9 cellular contexts compared by ENCODE assay signal in genomic region chr1:155083865-155084721, GRCh38. TPM values are rescaled to one million over a fixed set of nuclear protein-coding genes. Genes with fewer than 3 reads are reported as not detected.
A peak's percentile ranks its signal among the peaks of the same experiment; 100 is the strongest.
DNase-seq lines count a peak whose midpoint lies in the region; ATAC-seq and TF ChIP-seq lines count a peak whose summit lies in the region.
"Had no signal": no experiment of that assay in that cellular context is flagged by ENCODE, and none has a peak within 500 bp of the region (broad histone marks: within the 10 kb centered on the region; RNA-seq: fewer than 3 reads in every experiment).

No MANE protein-coding gene starts in this region.

- DNase-seq in AG08395 (ENCODE audit: low spot score) (peak; percentile 13), G401 (ENCODE audit: low spot score) (peak; percentile 53), MG63 (peak; percentile 53), right atrium auricular region (ENCODE audit: low spot score) (no peak)
- peak; percentile 62 to 66 for DNase-seq in activated T-cell treated with anti-CD3 and anti-CD28 coated beads, Interleukin-2, amount 50 U/mL, for 48 hours
- DNase-seq in stimulated activated CD8-positive, alpha-beta memory T cell treated with anti-CD3 and anti-CD28 coated beads, Interleukin-4, amount 100 ng/mL, for 48 hours, result peak; percentile 65

- TF ChIP-seq CTCF in right atrium auricular region (IDR thresholded peaks at IDR 0.05), result no peak

- H3K4me3 ChIP-seq in MG63 (peak overlapping the region; percentile 63), right atrium auricular region (peak overlapping the region; percentile 56 to 73)

- peak overlapping the region in 1 of 2 donors; percentile 94 for H3K27ac ChIP-seq in right atrium auricular region

- peaks cover 0 to 68% of the 10 kb centered on the region in 2 donors for H3K4me1 ChIP-seq in right atrium auricular region

- ATAC-seq in GM19395 (IDR thresholded peaks at IDR 0.05; ENCODE audit: unreplicated experiment), result no peak
- no peak for ATAC-seq in GM19467 (IDR thresholded peaks at IDR 0.05; ENCODE audit: unreplicated experiment)

- H3K27me3 ChIP-seq in MG63, result peaks cover 40% of the 10 kb centered on the region
- H3K27me3 ChIP-seq in right atrium auricular region, result peaks cover 31 to 48% of the 10 kb centered on the region in 2 donors

- no peaks in the 10 kb centered on the region for H3K36me3 ChIP-seq in MG63
- H3K36me3 ChIP-seq in right atrium auricular region, result no peaks in the 10 kb centered on the region

- no peaks in the 10 kb centered on the region for H3K9me3 ChIP-seq in MG63
- no peaks in the 10 kb centered on the region for H3K9me3 ChIP-seq in right atrium auricular region

- in situ Hi-C loops in G401 (cut with HindIII; ENCODE audit: low sequenced_read_pairs), result no loop called here

RNA-seq across cellular contexts. Expression of gene EFNA3, which starts 5.5 kb away (rescaled TPM):
- 3.3 and 5.1 TPM in 2 replicates for total RNA-seq in G401 (2014; rRNA removed; shearing (Covaris generic))
- total RNA-seq in MG63 (2014; rRNA removed; shearing (Covaris generic); ENCODE audit: low replicate concordance), result 0.64 and 3.0 TPM in 2 replicates
- 1 to 10 TPM in 1 of 2 donors, not detected in 1; 3.2 TPM for total RNA-seq in right atrium auricular region

RNA-seq across cellular contexts. Expression of gene EFNA4, which starts 20.6 kb away (rescaled TPM):
- 14.0 and 26.2 TPM in 2 replicates for total RNA-seq in G401 (2014; rRNA removed; shearing (Covaris generic))
- 12.0 and 13.0 TPM in 2 replicates for total RNA-seq in MG63 (2014; rRNA removed; shearing (Covaris generic); ENCODE audit: low replicate concordance)
- 1 to 10 TPM; 2.2 to 3.5 TPM for total RNA-seq in right atrium auricular region

RNA-seq across cellular contexts. Expression of gene ADAM15, which starts 33.0 kb away (rescaled TPM):
- total RNA-seq in G401 (2014; rRNA removed; shearing (Covaris generic)), result 82.2 and 92.9 TPM in 2 replicates
- 189 and 285 TPM in 2 replicates for total RNA-seq in MG63 (2014; rRNA removed; shearing (Covaris generic); ENCODE audit: low replicate concordance)
- total RNA-seq in right atrium auricular region, result 10 to 100 TPM; 64.6 to 96.7 TPM

RNA-seq across cellular contexts. Expression of gene EFNA1, which starts 43.6 kb away (rescaled TPM):
- 2.8 and 5.3 TPM in 2 replicates for total RNA-seq in G401 (2014; rRNA removed; shearing (Covaris generic))
- total RNA-seq in MG63 (2014; rRNA removed; shearing (Covaris generic); ENCODE audit: low replicate concordance), result 0.37 and 4.1 TPM in 2 replicates
- 10 to 100 TPM; 24.8 to 41.4 TPM for total RNA-seq in right atrium auricular region
- total RNA-seq: T-helper 2 cell treated with Interferon-gamma antibody and Interleukin-4, amounts not matched to agents 100 ng/mL and 5 ng/mL, for 36 hours had no signal

RNA-seq across cellular contexts. Expression of gene DCST1, which starts 50.5 kb away (rescaled TPM):
- not detected in 2 replicates for total RNA-seq in G401 (2014; rRNA removed; shearing (Covaris generic))
- total RNA-seq in MG63 (2014; rRNA removed; shearing (Covaris generic); ENCODE audit: low replicate concordance), result not detected in 2 replicates
- not detected for total RNA-seq in right atrium auricular region
- total RNA-seq: T-helper 2 cell treated with Interferon-gamma antibody and Interleukin-4, amounts not matched to agents 100 ng/mL and 5 ng/mL, for 36 hours had no signal
